12 cellular contexts compared by ENCODE assay signal in the genomic region with DNA sequence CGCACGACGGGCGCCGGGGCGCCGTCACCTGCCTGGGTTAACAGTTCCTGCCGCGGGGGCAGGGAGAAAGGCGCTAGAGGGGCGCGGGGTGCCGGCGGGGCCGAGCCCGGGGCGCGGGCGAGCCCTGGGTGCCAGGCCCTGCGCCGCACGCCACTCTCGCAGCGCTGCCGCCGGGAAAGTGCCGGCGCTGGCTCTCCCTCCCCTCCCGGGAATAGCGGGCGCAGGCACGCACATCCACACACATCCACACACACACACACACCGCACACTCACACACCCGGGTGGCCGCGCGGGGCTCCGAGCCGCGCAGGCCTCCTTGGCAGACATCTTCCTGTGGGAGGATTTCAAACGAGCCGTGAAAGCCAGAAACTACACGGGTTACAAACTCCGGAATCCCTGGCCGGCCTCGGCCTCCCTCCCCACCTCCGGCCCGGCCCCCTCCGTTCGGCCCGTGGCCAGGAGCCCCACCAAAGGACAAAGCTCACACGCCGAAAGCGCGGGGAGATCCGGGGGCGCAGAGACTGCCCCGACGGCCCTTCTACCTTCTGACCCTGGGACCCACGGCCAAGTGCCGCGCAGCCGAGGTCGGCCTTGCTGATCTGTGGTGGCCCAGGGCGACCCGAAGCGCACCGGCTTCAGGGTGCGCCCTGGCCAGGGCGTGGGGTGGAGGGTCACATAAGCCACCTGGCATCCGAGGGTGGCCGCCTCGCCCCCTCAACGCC.
DNase-seq lines count a peak whose midpoint lies in the region; ATAC-seq and TF ChIP-seq lines count a peak whose summit lies in the region.
"Had no signal": no experiment of that assay in that cellular context is flagged by ENCODE, and none has a peak within 500 bp of the region (broad histone marks: within the 10 kb centered on the region; RNA-seq: fewer than 3 reads in every experiment).

No MANE protein-coding gene starts in this region.

- dilution Hi-C loops in mammary epithelial cell (cut with HindIII; ENCODE audit: low sequenced_read_pairs): no loop called here

- no peaks in the 10 kb centered on the region for H4K20me1 ChIP-seq in mammary epithelial cell (ENCODE audit: insufficient read depth, low read length)

- peaks cover 0 to 25% (median 18%) of the 10 kb centered on the region in 7 donors for H3K4me1 Mint-ChIP-seq in naive thymus-derived CD4-positive, alpha-beta T cell

- BruUV-seq in mammary epithelial cell (replicated peaks; lab: Mats Ljungman, UMichigan): no TSS peak

- H3K27ac ChIP-seq in breast epithelium (peak overlapping the region in 1 of 2 donors; percentile 6), mammary epithelial cell (ENCODE audit: insufficient read depth, low read depth, low read length) (no peak overlapping the region), vagina (no peak overlapping the region)
- no peak overlapping the region for H3K27ac ChIP-seq in naive thymus-derived CD4-positive, alpha-beta T cell (ENCODE audit: low read depth, low read length)
- H3K27ac ChIP-seq: VCaP had no signal

- H3K36me3 ChIP-seq in breast epithelium: no peaks in the 10 kb centered on the region
- H3K36me3 ChIP-seq in mammary epithelial cell (ENCODE audit: insufficient read depth, low read length): no peaks in the 10 kb centered on the region
- H3K36me3 ChIP-seq in naive thymus-derived CD4-positive, alpha-beta T cell (ENCODE audit: control insufficient read depth in 2 of 3, insufficient read depth in 3 of 3, low read length in 3 of 3): no peaks in the 10 kb centered on the region
- H3K36me3 ChIP-seq in vagina: no peaks in the 10 kb centered on the region

- 17% methylated on average over 6 of the region's 74 CpGs for WGBS in mammary epithelial cell (ENCODE audit: low coverage, missing lambda C conversion rate)

- peaks cover 0 to 6% of the 10 kb centered on the region in 2 donors for H3K4me1 ChIP-seq in breast epithelium
- H3K4me1 ChIP-seq in mammary epithelial cell (ENCODE audit: insufficient read depth, low read length): no peaks in the 10 kb centered on the region
- peaks cover 0 to 6% of the 10 kb centered on the region in 2 donors for H3K4me1 ChIP-seq in naive thymus-derived CD4-positive, alpha-beta T cell (ENCODE audit: control insufficient read depth in 2 of 2, insufficient read depth in 2 of 2, low read length in 2 of 2)
- H3K4me1 ChIP-seq in vagina: peaks cover 21% of the 10 kb centered on the region

- no peak for TF ChIP-seq POLR2A in breast epithelium (IDR thresholded peaks at IDR 0.05)
- TF ChIP-seq POLR2A in vagina (IDR thresholded peaks at IDR 0.05): no peak
- TF ChIP-seq POLR2A in erythroblast (IDR thresholded peaks at IDR 0.05; ENCODE audit: low read length): no peak

- peak overlapping the region in 2 of 3 donors; percentile 32 to 42 for H3K4me3 ChIP-seq in breast epithelium
- no peak overlapping the region for H3K4me3 ChIP-seq in mammary epithelial cell (replicated peaks in 1 of 3; ENCODE audit: insufficient read depth in 1 of 3, low read depth in 2 of 3, low read length in 3 of 3)
- peak overlapping the region; percentile 24 for H3K4me3 ChIP-seq in naive thymus-derived CD4-positive, alpha-beta T cell (ENCODE audit: low read length)
- H3K4me3 ChIP-seq in vagina: peak overlapping the region; percentile 2 to 12

- ATAC-seq in naive thymus-derived CD4-positive, alpha-beta T cell: peak; percentile 36
- no peak for ATAC-seq in HG03159 (IDR thresholded peaks at IDR 0.05; ENCODE audit: unreplicated experiment)
- ATAC-seq: HCT116 had no signal

- CTCF ChIA-PET in mammary epithelial cell (lab: Charles Lee; ENCODE audit: low non-redundant PET): no interaction called here
- CTCF ChIA-PET in naive thymus-derived CD4-positive, alpha-beta T cell (lab: Charles Lee): no interaction called here

- H3K27me3 Mint-ChIP-seq in naive thymus-derived CD4-positive, alpha-beta T cell: peaks cover 15 to 46% (median 20%) of the 10 kb centered on the region in 5 donors

- no peaks in the 10 kb centered on the region for H3K9me3 ChIP-seq in breast epithelium
- H3K9me3 ChIP-seq in mammary epithelial cell (replicated peaks; ENCODE audit: insufficient read depth, low read length): no peaks in the 10 kb centered on the region
- H3K9me3 ChIP-seq in naive thymus-derived CD4-positive, alpha-beta T cell (ENCODE audit: control insufficient read depth in 2 of 3, low read length in 3 of 3): no peaks in the 10 kb centered on the region
- H3K9me3 ChIP-seq in vagina: no peaks in the 10 kb centered on the region

- H3K4me3 Mint-ChIP-seq in naive thymus-derived CD4-positive, alpha-beta T cell: peak overlapping the region; percentile 72 to 90 (median 83)

- TF ChIP-seq CTCF in breast epithelium (IDR thresholded peaks at IDR 0.05) (no peak), mammary epithelial cell (conservative IDR thresholded peaks at IDR 0.05 in 1 of 2, IDR thresholded peaks at IDR 0.05 in 1 of 2; ENCODE audit: extremely low read depth in 1 of 2, insufficient read depth in 1 of 2, low read depth in 1 of 2, low read length in 2 of 2) (no peak), vagina (IDR thresholded peaks at IDR 0.05) (no peak)

- H3K27ac Mint-ChIP-seq in naive thymus-derived CD4-positive, alpha-beta T cell: peak overlapping the region in 3 of 9 donors; percentile 53 to 74 (median 66)

- H3K27me3 ChIP-seq in breast epithelium (peaks cover 0 to 83% of the 10 kb centered on the region in 2 donors), mammary epithelial cell (ENCODE audit: insufficient read depth, low read length) (peaks cover 35% of the 10 kb centered on the region), vagina (no peaks in the 10 kb centered on the region)
- no peaks in the 10 kb centered on the region for H3K27me3 ChIP-seq in naive thymus-derived CD4-positive, alpha-beta T cell (ENCODE audit: control insufficient read depth in 2 of 2, insufficient read depth in 2 of 2, low read length in 2 of 2)

- no peak overlapping the region for H3K4me2 ChIP-seq in mammary epithelial cell (ENCODE audit: insufficient read depth, low read depth, low read length)

- no peak overlapping the region for H2AFZ ChIP-seq in mammary epithelial cell (ENCODE audit: low read depth, low read length)

- intact Hi-C loops in breast epithelium (cut with DNase I; ENCODE audit: low total_unique reads) (no loop called here), mammary epithelial cell (cut with micrococcal nuclease) (no loop called here), vagina (cut with DNase I) (loop anchor here (5.0 kb wide), 1 partner anchor 162 kb away; no protein-coding TSS in a partner anchor)
- intact Hi-C loops in naive thymus-derived CD4-positive, alpha-beta T cell (cut with micrococcal nuclease): loop anchor here in 1 of 2 donors (1.0 kb wide), 2 partner anchors 9 to 463 kb away; no protein-coding TSS in a partner anchor

- DNase-seq in breast epithelium (ENCODE audit: low spot score in 2 of 2): no peak
- no peak for DNase-seq in mammary epithelial cell
- DNase-seq in dermis blood vessel endothelial cell: peak; percentile 13
- peak in 1 of 9 donors; percentile 23 for DNase-seq in naive thymus-derived CD4-positive, alpha-beta T cell
- no peak for DNase-seq in vagina (ENCODE audit: extremely low spot score in 2 of 2)
- no peak for DNase-seq in erythroblast (lab: John Stamatoyannopoulos, UW)
- no peak for DNase-seq in NAMALWA (ENCODE audit: low spot score)
- DNase-seq: kidney glomerular epithelial cell, NCI-H510A treated with DMSO at 0.1 percent for 48 hours had no signal

- no peaks in the 10 kb centered on the region for H3K36me3 Mint-ChIP-seq in naive thymus-derived CD4-positive, alpha-beta T cell

- H3K9ac ChIP-seq in mammary epithelial cell (ENCODE audit: insufficient read depth, low read length): no peak overlapping the region

- H3K9me3 Mint-ChIP-seq in naive thymus-derived CD4-positive, alpha-beta T cell: peaks cover 0 to 2% (median 0%) of the 10 kb centered on the region in 11 donors

- no peaks in the 10 kb centered on the region for H3K79me2 ChIP-seq in mammary epithelial cell (ENCODE audit: insufficient read depth, low read length)

- POLR2A ChIA-PET in naive thymus-derived CD4-positive, alpha-beta T cell (lab: Charles Lee): interaction anchor here (0.9 to 1.7 kb wide), 4 partner anchors 11 to 231 kb away, joined by 3 to 5 read pairs (median 4); no protein-coding TSS in a partner anchor

- in situ Hi-C loops in mammary epithelial cell (cut with MboI; ENCODE audit: low sequenced_read_pairs in 2 of 2): no loop called here

Comparison
In these comparisons a context has a peak if more than half of its experiments do, and no peak if none do; other contexts are left out.
1. H3K4me3 ChIP-seq: peak in breast epithelium (2 of 3), naive thymus-derived CD4-positive, alpha-beta T cell (single experiment) and vagina (2 of 2); none in mammary epithelial cell (0 of 3).